Comparison of ENCODE assay signal across 11 cellular contexts in the genomic region with DNA sequence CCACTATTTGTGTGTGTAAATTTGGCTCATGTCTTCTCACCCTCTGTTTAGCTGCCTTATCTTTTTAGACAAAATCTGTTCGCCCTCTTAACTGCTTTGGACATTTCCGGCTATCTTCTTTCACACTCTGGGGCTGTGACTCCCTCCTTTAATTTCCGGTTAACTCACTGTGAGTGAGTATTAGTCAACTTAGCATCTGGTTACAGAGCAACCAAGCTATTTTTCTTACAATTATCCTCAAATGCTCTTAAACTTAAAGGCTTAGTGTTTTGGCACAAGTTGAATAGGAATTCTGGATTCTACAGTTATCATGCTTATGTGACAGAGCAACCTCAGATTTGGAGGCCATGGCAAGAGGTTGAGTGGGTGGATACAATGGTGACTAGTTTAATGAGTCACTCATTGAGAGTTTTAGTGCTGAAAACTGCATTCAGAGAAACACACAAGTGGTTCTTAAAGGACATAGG.
DNase-seq lines count a peak whose midpoint lies in the region; ATAC-seq, FAIRE-seq and TF ChIP-seq lines count a peak whose summit lies in the region.
"Had no signal": no experiment of that assay in that cellular context is flagged by ENCODE, and none has a peak within 500 bp of the region (broad histone marks: within the 10 kb centered on the region; RNA-seq: fewer than 3 reads in every experiment).

No MANE protein-coding gene starts in this region.

- H3K4ac ChIP-seq in H1 (replicated peaks; ENCODE audit: insufficient read length, low read depth, low read length): no peak overlapping the region

- H2BK15ac ChIP-seq in H1 (ENCODE audit: low read length): no peak overlapping the region

- H3K56ac ChIP-seq in H1 (replicated peaks; ENCODE audit: insufficient read length, low read depth, low read length): no peak overlapping the region

- no peak overlapping the region for H3K18ac ChIP-seq in H1 (ENCODE audit: extremely low read depth, low read length)

- WGBS in H1 (ENCODE audit: extremely low coverage in 1 of 2, insufficient coverage in 1 of 2, insufficient read length in 1 of 2, insufficient replicate concordance in 2 of 2, low coverage in 1 of 2, low lambda C conversion rate in 2 of 2, missing lambda C conversion rate in 1 of 2), 2 experiments: 95% methylated on average over 3 of the region's 3 CpGs; no CpG with 5 or more reads in 1 of the 2 experiments

- CTCF ChIA-PET in H1 (lab: Charles Lee; ENCODE audit: partially characterized antibody): no interaction called here

- no peaks in the 10 kb centered on the region for H4K20me1 ChIP-seq in H1 (replicated peaks in 1 of 2; ENCODE audit: control insufficient read depth in 1 of 2, insufficient read depth in 2 of 2, low read length in 2 of 2)

- H4K91ac ChIP-seq in H1 (replicated peaks; ENCODE audit: insufficient read length, low read length): no peak overlapping the region

- no peak overlapping the region for H3K27ac ChIP-seq in H1 (ENCODE audit: low read depth, low read length)
- H3K27ac ChIP-seq: adrenal gland, suprapubic skin had no signal

- no peak overlapping the region for H2BK120ac ChIP-seq in H1 (replicated peaks; ENCODE audit: low read depth, low read length)

- no peaks in the 10 kb centered on the region for H3K36me3 ChIP-seq in H1 (ENCODE audit: control insufficient read depth in 2 of 4, insufficient read depth in 4 of 4, low read length in 3 of 4)
- H3K36me3 ChIP-seq: adrenal gland, suprapubic skin had no signal

- no peak for TF ChIP-seq EP300 in H1 (IDR thresholded peaks at IDR 0.05; ENCODE audit: borderline replicate concordance in 1 of 2, low read depth in 2 of 2, low read length in 2 of 2)

- H4K5ac ChIP-seq in H1 (ENCODE audit: insufficient read length, low read depth, low read length): no peak overlapping the region

- H3K23ac ChIP-seq in H1 (ENCODE audit: insufficient read length): no peak overlapping the region

- no peak overlapping the region for H3K4me3 ChIP-seq in H1 (ENCODE audit: extremely low read depth in 1 of 4, insufficient read depth in 2 of 4, low read depth in 3 of 4, low read length in 4 of 4)
- H3K4me3 ChIP-seq: adrenal gland, suprapubic skin had no signal

- no peak for TF ChIP-seq POLR2A in H1 (IDR thresholded peaks at IDR 0.05; ENCODE audit: control extremely low read depth in 1 of 2, low read depth in 2 of 2, low read length in 2 of 2)

- POLR2A ChIA-PET in H1 (lab: Charles Lee; ENCODE audit: partially characterized antibody): no interaction called here

- no peak overlapping the region for H3K9ac ChIP-seq in H1 (replicated peaks in 1 of 4; ENCODE audit: extremely low read depth in 1 of 4, low read depth in 3 of 4, low read length in 3 of 4)

- no peak overlapping the region for H2BK20ac ChIP-seq in H1 (ENCODE audit: low read length)

- no peak overlapping the region for H2BK5ac ChIP-seq in H1 (ENCODE audit: low read depth, low read length)

- FAIRE-seq in H1 (lab: Jason Lieb, UNC): no peak

- H3K23me2 ChIP-seq in H1 (ENCODE audit: low read depth, low read length): no peaks in the 10 kb centered on the region

- H3K4me1 ChIP-seq in H1 (replicated peaks in 1 of 4; ENCODE audit: control insufficient read depth in 3 of 4, insufficient read depth in 4 of 4, low read length in 3 of 4): no peaks in the 10 kb centered on the region
- H3K4me1 ChIP-seq: adrenal gland, suprapubic skin had no signal

- H2AFZ ChIP-seq in H1 (ENCODE audit: low read length): peak overlapping the region; percentile 55; the same call in 1 of the 2 replicates

- H3K79me1 ChIP-seq in H1 (ENCODE audit: low read depth, low read length): no peaks in the 10 kb centered on the region

- H3K4me2 ChIP-seq in H1 (ENCODE audit: insufficient read depth in 1 of 2, low read depth in 2 of 2, low read length in 2 of 2): no peak overlapping the region

- H2AK5ac ChIP-seq in H1 (ENCODE audit: low read depth, low read length): no peak overlapping the region

- no peaks in the 10 kb centered on the region for H3K27me3 ChIP-seq in H1 (replicated peaks in 1 of 4; ENCODE audit: control insufficient read depth in 3 of 4, extremely low read depth in 1 of 4, insufficient read depth in 3 of 4, low read length in 3 of 4)
- H3K27me3 ChIP-seq: adrenal gland, suprapubic skin had no signal

- DNase-seq in NCI-H82 (lab: John Stamatoyannopoulos, UW) (peak; percentile 80), H1 (ENCODE audit: low read depth in 1 of 2, low spot score in 2 of 2) (no peak), renal cortical epithelial cell (ENCODE audit: low read depth) (peak; percentile 98), nucleus accumbens (lab: John Stamatoyannopoulos, UW) (no peak), LoVo (ENCODE audit: low spot score) (no peak)
- DNase-seq: activated CD4-positive, alpha-beta T cell treated with anti-CD3 and anti-CD28 coated beads for 1 hour; adrenal gland; NCI-H1105 treated with DMSO at 0.1 percent for 48 hours had no signal

- H3K14ac ChIP-seq in H1 (ENCODE audit: insufficient read length): no peak overlapping the region

- H3K9me3 ChIP-seq in H1 (ENCODE audit: insufficient read depth in 2 of 2, low read depth in 1 of 2, low read length in 1 of 2): no peaks in the 10 kb centered on the region
- H3K9me3 ChIP-seq: adrenal gland, suprapubic skin had no signal

- H3K79me2 ChIP-seq in H1 (ENCODE audit: control insufficient read depth in 1 of 2, insufficient read depth in 2 of 2, low read length in 2 of 2): no peaks in the 10 kb centered on the region

- TF ChIP-seq CTCF in H1 (IDR thresholded peaks at IDR 0.05; ENCODE audit: control extremely low read depth in 1 of 3, insufficient read depth in 1 of 3, low read depth in 1 of 3, low read length in 3 of 3): no peak

- H4K8ac ChIP-seq in H1 (ENCODE audit: extremely low read depth, insufficient read depth, low read length): no peak overlapping the region

- H2BK12ac ChIP-seq in H1 (ENCODE audit: low read depth, low read length): no peak overlapping the region

- TF ChIP-seq RAD21 in H1 (IDR thresholded peaks at IDR 0.05 in 1 of 2, conservative IDR thresholded peaks at IDR 0.05 in 1 of 2; ENCODE audit: low read depth in 2 of 2, low read length in 2 of 2): no peak

- peak; percentile 62 for ATAC-seq in GM19463 (IDR thresholded peaks at IDR 0.05; ENCODE audit: unreplicated experiment)
- ATAC-seq in HG02840 (IDR thresholded peaks at IDR 0.05; ENCODE audit: low FRiP score, unreplicated experiment): no peak

TF ChIP-seq in H1, 55 proteins besides CTCF, POLR2A, EP300 and RAD21:
- TF ChIP-seq CHD1 (IDR thresholded peaks at IDR 0.05; ENCODE audit: low read depth, low read length): no peak
- no peak for TF ChIP-seq SAP30 (IDR thresholded peaks at IDR 0.05; ENCODE audit: insufficient read depth, insufficient replicate concordance, low read length)
- TF ChIP-seq BCL11A (IDR thresholded peaks at IDR 0.05; ENCODE audit: low read depth in 2 of 2, low read length in 2 of 2): no peak
- no peak for TF ChIP-seq SRF (IDR thresholded peaks at IDR 0.05; ENCODE audit: low read depth, low read length)
- TF ChIP-seq ZNF274 (IDR thresholded peaks at IDR 0.05; ENCODE audit: borderline replicate concordance, extremely low read depth, low read length): no peak
- TF ChIP-seq, protein P1, sequence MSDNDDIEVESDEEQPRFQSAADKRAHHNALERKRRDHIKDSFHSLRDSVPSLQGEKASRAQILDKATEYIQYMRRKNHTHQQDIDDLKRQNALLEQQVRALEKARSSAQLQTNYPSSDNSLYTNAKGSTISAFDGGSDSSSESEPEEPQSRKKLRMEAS (IDR thresholded peaks at IDR 0.05): no peak
- TF ChIP-seq CBX5 (IDR thresholded peaks at IDR 0.05; ENCODE audit: low read depth, low read length): no peak
- TF ChIP-seq, protein P2, sequence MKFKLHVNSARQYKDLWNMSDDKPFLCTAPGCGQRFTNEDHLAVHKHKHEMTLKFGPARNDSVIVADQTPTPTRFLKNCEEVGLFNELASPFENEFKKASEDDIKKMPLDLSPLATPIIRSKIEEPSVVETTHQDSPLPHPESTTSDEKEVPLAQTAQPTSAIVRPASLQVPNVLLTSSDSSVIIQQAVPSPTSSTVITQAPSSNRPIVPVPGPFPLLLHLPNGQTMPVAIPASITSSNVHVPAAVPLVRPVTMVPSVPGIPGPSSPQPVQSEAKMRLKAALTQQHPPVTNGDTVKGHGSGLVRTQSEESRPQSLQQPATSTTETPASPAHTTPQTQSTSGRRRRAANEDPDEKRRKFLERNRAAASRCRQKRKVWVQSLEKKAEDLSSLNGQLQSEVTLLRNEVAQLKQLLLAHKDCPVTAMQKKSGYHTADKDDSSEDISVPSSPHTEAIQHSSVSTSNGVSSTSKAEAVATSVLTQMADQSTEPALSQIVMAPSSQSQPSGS (IDR thresholded peaks at IDR 0.05; ENCODE audit: low read length): no peak
- no peak for TF ChIP-seq CTBP2 (IDR thresholded peaks at IDR 0.05; ENCODE audit: borderline replicate concordance, insufficient read depth, insufficient read length, low read length)
- TF ChIP-seq, protein P3, sequence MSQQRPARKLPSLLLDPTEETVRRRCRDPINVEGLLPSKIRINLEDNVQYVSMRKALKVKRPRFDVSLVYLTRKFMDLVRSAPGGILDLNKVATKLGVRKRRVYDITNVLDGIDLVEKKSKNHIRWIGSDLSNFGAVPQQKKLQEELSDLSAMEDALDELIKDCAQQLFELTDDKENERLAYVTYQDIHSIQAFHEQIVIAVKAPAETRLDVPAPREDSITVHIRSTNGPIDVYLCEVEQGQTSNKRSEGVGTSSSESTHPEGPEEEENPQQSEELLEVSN (IDR thresholded peaks at IDR 0.05): no peak
- TF ChIP-seq CBX8 (IDR thresholded peaks at IDR 0.05; ENCODE audit: borderline replicate concordance, low read depth, low read length): no peak
- TF ChIP-seq ASH2L (IDR thresholded peaks at IDR 0.05; ENCODE audit: low read length): no peak
- no peak for TF ChIP-seq CREB1 (IDR thresholded peaks at IDR 0.05)
- TF ChIP-seq HDAC2 (IDR thresholded peaks at IDR 0.05; ENCODE audit: borderline replicate concordance in 1 of 2, low read depth in 2 of 2, low read length in 2 of 2): no peak

Comparison
In these comparisons a context has a peak if more than half of its experiments do, and no peak if none do; other contexts are left out.
1. DNase-seq: peak in NCI-H82 (single experiment) and renal cortical epithelial cell (single experiment); none in H1 (0 of 2), nucleus accumbens (0 of 56) and LoVo (single experiment).